Comparison of ENCODE assay signal across 38 cellular contexts in the genomic region with DNA sequence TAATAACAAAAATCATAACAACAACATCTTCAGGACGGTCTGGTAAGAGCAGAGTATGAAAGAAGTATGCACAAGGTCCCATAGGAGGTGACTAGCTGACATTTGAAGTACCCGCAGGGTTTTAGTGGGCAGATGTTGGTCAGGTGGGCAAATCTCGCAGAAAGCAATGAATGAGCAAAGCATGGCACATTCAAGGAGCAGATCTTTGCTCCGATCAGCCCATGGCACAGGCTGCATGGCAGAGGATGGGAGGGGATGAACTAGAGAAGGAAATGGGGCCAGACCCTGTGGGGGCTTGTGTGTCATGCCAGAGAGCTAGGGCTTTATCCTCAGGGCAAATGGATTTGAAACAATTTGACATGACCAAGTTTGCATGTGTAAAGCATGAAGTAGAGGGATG.
"Had no signal": no experiment of that assay in that cellular context is flagged by ENCODE, and none has a peak within 500 bp of the region (broad histone marks: within the 10 kb centered on the region; RNA-seq: fewer than 3 reads in every experiment).

No MANE protein-coding gene starts in this region.

- H3K36me3 ChIP-seq: brain microvascular endothelial cell had no signal

- H3K4me3 Mint-ChIP-seq: activated CD4-positive, alpha-beta memory T cell treated with anti-CD3 and anti-CD28 coated beads, Interleukin-2, amount 10 ng/mL, durations not matched to agents 7 days and 5 days; activated CD4-positive, alpha-beta T cell treated with anti-CD3 and anti-CD28 coated beads for 36 hours; activated CD4-positive, alpha-beta T cell treated with anti-CD3 and anti-CD28 coated beads, Interleukin-2, amount 10 ng/mL, durations not matched to agents 7 days and 5 days; activated CD8-positive, alpha-beta memory T cell treated with anti-CD3 and anti-CD28 coated beads, Interleukin-2, amount 10 ng/mL, durations not matched to agents 7 days and 5 days; activated CD8-positive, alpha-beta T cell treated with anti-CD3 and anti-CD28 coated beads, Interleukin-2, amount 10 ng/mL, durations not matched to agents 7 days and 5 days; activated naive CD4-positive, alpha-beta T cell treated with anti-CD3 and anti-CD28 coated beads, Interleukin-2, amount 10 ng/mL, durations not matched to agents 7 days and 5 days; activated naive CD4-positive, alpha-beta T cell treated with anti-CD3 and anti-CD28 coated beads, Interleukin-2, amount 50 U/mL, for 24 hours; activated naive CD8-positive, alpha-beta T cell; activated naive CD8-positive, alpha-beta T cell treated with anti-CD3 and anti-CD28 coated beads, Interleukin-2, amount 10 ng/mL, durations not matched to agents 7 days and 5 days; activated naive CD8-positive, alpha-beta T cell treated with anti-CD3 and anti-CD28 coated beads, Interleukin-2, amount 50 U/mL, for 24 hours; activated T-cell treated with anti-CD3 and anti-CD28 coated beads, Interleukin-2, amount 50 U/mL, for 24 hours; T-helper 1 cell treated with Interleukin-12 subunit alpha and Interleukin-12 subunit beta and Interleukin-4 antibody, amounts not matched to agents 30 μg/mL and 1 μg/mL, for 36 hours; T-helper 2 cell treated with Interferon-gamma antibody and Interleukin-4, amounts not matched to agents 5 μg/mL and 100 μg/mL, for 36 hours had no signal

- H3K27ac Mint-ChIP-seq: activated CD4-positive, alpha-beta memory T cell treated with anti-CD3 and anti-CD28 coated beads, Interleukin-2, amount 10 ng/mL, durations not matched to agents 7 days and 5 days; activated CD4-positive, alpha-beta T cell treated with anti-CD3 and anti-CD28 coated beads for 36 hours; activated CD4-positive, alpha-beta T cell treated with anti-CD3 and anti-CD28 coated beads, Interleukin-2, amount 10 ng/mL, durations not matched to agents 7 days and 5 days; activated CD8-positive, alpha-beta memory T cell treated with anti-CD3 and anti-CD28 coated beads, Interleukin-2, amount 10 ng/mL, durations not matched to agents 7 days and 5 days; activated CD8-positive, alpha-beta T cell treated with anti-CD3 and anti-CD28 coated beads, Interleukin-2, amount 10 ng/mL, durations not matched to agents 7 days and 5 days; activated naive CD4-positive, alpha-beta T cell treated with anti-CD3 and anti-CD28 coated beads, Interleukin-2, amount 10 ng/mL, durations not matched to agents 7 days and 5 days; activated naive CD4-positive, alpha-beta T cell treated with anti-CD3 and anti-CD28 coated beads, Interleukin-2, amount 50 U/mL, for 24 hours; activated naive CD8-positive, alpha-beta T cell; activated naive CD8-positive, alpha-beta T cell treated with anti-CD3 and anti-CD28 coated beads, Interleukin-2, amount 10 ng/mL, durations not matched to agents 7 days and 5 days; activated naive CD8-positive, alpha-beta T cell treated with anti-CD3 and anti-CD28 coated beads, Interleukin-2, amount 50 U/mL, for 24 hours; activated T-cell treated with anti-CD3 and anti-CD28 coated beads, Interleukin-2, amount 50 U/mL, for 24 hours; activated T-helper 2 cell treated with anti-CD3 and anti-CD28 coated beads, Interferon-gamma antibody, Interleukin-2, Interleukin-4, amounts not matched to agents 10 μg/mL and 5 μg/mL and 100 μg/mL, durations not matched to agents 14 hours and 24 hours and 36 hours; T-helper 1 cell treated with Interleukin-12 subunit alpha and Interleukin-12 subunit beta and Interleukin-4 antibody, amounts not matched to agents 30 μg/mL and 1 μg/mL, for 36 hours; T-helper 2 cell treated with Interferon-gamma antibody and Interleukin-4, amounts not matched to agents 5 μg/mL and 100 μg/mL, for 36 hours had no signal

- DNase-seq: activated CD4-positive, alpha-beta memory T cell treated with anti-CD3 and anti-CD28 coated beads, Interleukin-2, amount 10 ng/mL, durations not matched to agents 7 days and 5 days; activated CD4-positive, alpha-beta T cell treated with anti-CD3 and anti-CD28 coated beads for 1 hour; activated CD4-positive, alpha-beta T cell treated with anti-CD3 and anti-CD28 coated beads for 36 hours; activated CD4-positive, alpha-beta T cell treated with anti-CD3 and anti-CD28 coated beads for 48 hours; activated CD4-positive, alpha-beta T cell treated with anti-CD3 and anti-CD28 coated beads, Interleukin-2, amount 10 ng/mL, durations not matched to agents 7 days and 5 days; activated CD4-positive, alpha-beta T cell treated with anti-CD3 and anti-CD28 coated beads, Interleukin-2, amount 50 U/mL, for 48 hours; activated CD4-positive, CD25-positive, alpha-beta regulatory T cell; activated CD8-positive, alpha-beta memory T cell treated with anti-CD3 and anti-CD28 coated beads for 24 hours; activated CD8-positive, alpha-beta memory T cell treated with anti-CD3 and anti-CD28 coated beads, Interleukin-2, amount 10 ng/mL, durations not matched to agents 7 days and 5 days; activated CD8-positive, alpha-beta memory T cell treated with anti-CD3 and anti-CD28 coated beads, Interleukin-2, amount 50 U/mL, for 48 hours; activated CD8-positive, alpha-beta T cell treated with anti-CD3 and anti-CD28 coated beads, Interleukin-2, amount 10 ng/mL, durations not matched to agents 7 days and 5 days; activated effector memory CD4-positive, alpha-beta T cell treated with Interleukin-2 at 50 U/mL for 16 hours; activated gamma-delta T cell; activated naive CD4-positive, alpha-beta T cell treated with anti-CD3 and anti-CD28 coated beads, Interleukin-2, amount 10 ng/mL, durations not matched to agents 7 days and 5 days; activated naive CD4-positive, alpha-beta T cell treated with Interleukin-2 at 50 U/mL for 16 hours; activated naive CD8-positive, alpha-beta T cell treated with anti-CD3 and anti-CD28 coated beads, Interleukin-2, amount 10 ng/mL, durations not matched to agents 7 days and 5 days; activated naive CD8-positive, alpha-beta T cell treated with anti-CD3 and anti-CD28 coated beads, Interleukin-2, amount 50 U/mL, for 24 hours; activated T-cell treated with anti-CD3 and anti-CD28 coated beads, Interleukin-2, amount 50 U/mL, for 24 hours; activated T-cell treated with anti-CD3 and anti-CD28 coated beads, Interleukin-2, amount 50 U/mL, for 48 hours; amygdala; anterior cingulate cortex; body of pancreas; brain microvascular endothelial cell; central memory CD4-positive, alpha-beta T cell; cerebellar nuclear complex; T-helper 1 cell; T-helper 2 cell; T-helper 9 cell had no signal

- H3K4me1 Mint-ChIP-seq: activated CD4-positive, alpha-beta memory T cell treated with anti-CD3 and anti-CD28 coated beads, Interleukin-2, amount 10 ng/mL, durations not matched to agents 7 days and 5 days; activated CD4-positive, alpha-beta T cell treated with anti-CD3 and anti-CD28 coated beads, Interleukin-2, amount 10 ng/mL, durations not matched to agents 7 days and 5 days; activated naive CD4-positive, alpha-beta T cell treated with anti-CD3 and anti-CD28 coated beads, Interleukin-2, amount 10 ng/mL, durations not matched to agents 7 days and 5 days; activated naive CD4-positive, alpha-beta T cell treated with anti-CD3 and anti-CD28 coated beads, Interleukin-2, amount 50 U/mL, for 24 hours; activated naive CD8-positive, alpha-beta T cell treated with anti-CD3 and anti-CD28 coated beads, Interleukin-2, amount 50 U/mL, for 24 hours had no signal

- H3K4me1 ChIP-seq: body of pancreas, breast epithelium had no signal

- H3K36me3 Mint-ChIP-seq: activated CD8-positive, alpha-beta memory T cell treated with anti-CD3 and anti-CD28 coated beads, Interleukin-2, amount 10 ng/mL, durations not matched to agents 7 days and 5 days; activated naive CD4-positive, alpha-beta T cell treated with anti-CD3 and anti-CD28 coated beads, Interleukin-2, amount 10 ng/mL, durations not matched to agents 7 days and 5 days; activated naive CD8-positive, alpha-beta T cell treated with anti-CD3 and anti-CD28 coated beads, Interleukin-2, amount 10 ng/mL, durations not matched to agents 7 days and 5 days had no signal

- ATAC-seq: activated CD4-positive, alpha-beta T cell treated with anti-CD3 and anti-CD28 coated beads for 36 hours; activated CD4-positive, CD25-positive, alpha-beta regulatory T cell treated with anti-CD3 and anti-CD28 coated beads, Interleukin-2, amount 50 U/mL, for 24 hours; activated CD8-positive, alpha-beta memory T cell treated with anti-CD3 and anti-CD28 coated beads, Interleukin-2, amount 10 ng/mL, durations not matched to agents 7 days and 5 days; activated CD8-positive, alpha-beta T cell treated with anti-CD3 and anti-CD28 coated beads, Interleukin-2, amount 10 ng/mL, durations not matched to agents 7 days and 5 days; activated naive CD8-positive, alpha-beta T cell treated with anti-CD3 and anti-CD28 coated beads, Interleukin-2, amount 50 U/mL, for 24 hours; body of pancreas had no signal

- H3K27me3 Mint-ChIP-seq: activated CD4-positive, alpha-beta memory T cell treated with anti-CD3 and anti-CD28 coated beads, Interleukin-2, amount 10 ng/mL, durations not matched to agents 7 days and 5 days; activated CD4-positive, alpha-beta T cell treated with anti-CD3 and anti-CD28 coated beads for 36 hours; activated CD4-positive, alpha-beta T cell treated with anti-CD3 and anti-CD28 coated beads, Interleukin-2, amount 10 ng/mL, durations not matched to agents 7 days and 5 days; activated CD8-positive, alpha-beta memory T cell treated with anti-CD3 and anti-CD28 coated beads, Interleukin-2, amount 10 ng/mL, durations not matched to agents 7 days and 5 days; activated naive CD4-positive, alpha-beta T cell treated with anti-CD3 and anti-CD28 coated beads, Interleukin-2, amount 10 ng/mL, durations not matched to agents 7 days and 5 days; activated naive CD4-positive, alpha-beta T cell treated with anti-CD3 and anti-CD28 coated beads, Interleukin-2, amount 50 U/mL, for 24 hours; activated naive CD8-positive, alpha-beta T cell; activated naive CD8-positive, alpha-beta T cell treated with anti-CD3 and anti-CD28 coated beads, Interleukin-2, amount 10 ng/mL, durations not matched to agents 7 days and 5 days; activated naive CD8-positive, alpha-beta T cell treated with anti-CD3 and anti-CD28 coated beads, Interleukin-2, amount 50 U/mL, for 24 hours; activated T-cell treated with anti-CD3 and anti-CD28 coated beads, Interleukin-2, amount 50 U/mL, for 24 hours had no signal

- H3K9me3 Mint-ChIP-seq: activated CD4-positive, alpha-beta memory T cell treated with anti-CD3 and anti-CD28 coated beads, Interleukin-2, amount 10 ng/mL, durations not matched to agents 7 days and 5 days; activated naive CD4-positive, alpha-beta T cell treated with anti-CD3 and anti-CD28 coated beads, Interleukin-2, amount 10 ng/mL, durations not matched to agents 7 days and 5 days; activated naive CD4-positive, alpha-beta T cell treated with anti-CD3 and anti-CD28 coated beads, Interleukin-2, amount 50 U/mL, for 24 hours; activated naive CD8-positive, alpha-beta T cell treated with anti-CD3 and anti-CD28 coated beads, Interleukin-2, amount 10 ng/mL, durations not matched to agents 7 days and 5 days; activated naive CD8-positive, alpha-beta T cell treated with anti-CD3 and anti-CD28 coated beads, Interleukin-2, amount 50 U/mL, for 24 hours; activated T-cell treated with anti-CD3 and anti-CD28 coated beads, Interleukin-2, amount 50 U/mL, for 24 hours; activated T-helper 2 cell treated with anti-CD3 and anti-CD28 coated beads, Interferon-gamma antibody, Interleukin-2, Interleukin-4, amounts not matched to agents 10 μg/mL and 5 μg/mL and 100 μg/mL, durations not matched to agents 14 hours and 24 hours and 36 hours; T-helper 1 cell treated with Interleukin-12 subunit alpha and Interleukin-12 subunit beta and Interleukin-4 antibody, amounts not matched to agents 30 μg/mL and 1 μg/mL, for 36 hours; T-helper 2 cell treated with Interferon-gamma antibody and Interleukin-4, amounts not matched to agents 5 μg/mL and 100 μg/mL, for 36 hours had no signal

- H3K4me3 ChIP-seq: body of pancreas, breast epithelium had no signal

- H3K9me3 ChIP-seq: body of pancreas, breast epithelium had no signal

- H3K27me3 ChIP-seq: body of pancreas, brain microvascular endothelial cell, breast epithelium had no signal

- FAIRE-seq: astrocyte, TTC549 had no signal

- H3K27ac ChIP-seq: body of pancreas, brain microvascular endothelial cell, breast epithelium, VCaP had no signal
